Comparison of ENCODE assay signal across 22 cellular contexts in the genomic region with DNA sequence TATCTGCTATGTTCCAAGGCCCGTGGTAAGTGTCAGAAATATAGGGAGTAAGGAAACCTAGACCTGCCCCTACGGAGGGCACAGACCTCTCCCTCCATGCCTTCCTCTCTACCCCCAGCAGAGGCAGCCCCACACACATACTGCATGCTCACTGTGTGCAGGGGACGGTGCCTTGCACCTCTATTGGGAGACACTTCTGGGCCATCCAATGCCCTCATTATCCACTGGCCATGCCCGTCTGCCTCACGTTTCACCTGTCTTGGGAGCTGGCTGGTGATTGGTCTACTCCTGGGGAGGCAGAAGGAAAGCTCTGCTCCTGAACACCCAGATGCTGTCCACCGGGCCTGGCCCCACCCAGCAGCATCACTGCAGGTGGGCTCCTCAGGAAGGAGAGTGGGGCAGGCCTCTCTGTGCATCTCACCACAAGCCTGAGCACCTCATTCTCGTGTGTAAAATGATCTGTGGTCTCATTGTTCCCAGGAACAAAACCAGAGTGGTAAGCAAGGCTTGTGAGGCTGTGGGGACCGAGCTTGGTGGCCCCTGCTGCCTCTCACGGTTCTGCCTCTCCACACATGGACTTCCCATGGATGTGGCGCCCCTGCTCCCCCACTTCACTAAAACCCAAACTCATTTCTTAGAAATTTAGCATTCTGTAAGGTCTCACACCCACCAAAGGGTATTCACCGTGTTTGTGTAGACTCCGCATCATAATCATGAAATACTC.
DNase-seq lines count a peak whose midpoint lies in the region; ATAC-seq and TF ChIP-seq lines count a peak whose summit lies in the region.
"Had no signal": no experiment of that assay in that cellular context is flagged by ENCODE, and none has a peak within 500 bp of the region (broad histone marks: within the 10 kb centered on the region; RNA-seq: fewer than 3 reads in every experiment).

No MANE protein-coding gene starts in this region.

- TF ChIP-seq EP300 in suprapubic skin (IDR thresholded peaks at IDR 0.05): no peak

- H3K9ac ChIP-seq in H9 (ENCODE audit: extremely low read depth, insufficient read length, low read length): no peak overlapping the region
- H3K9ac ChIP-seq: GM23248 had no signal

- H3K4me1 Mint-ChIP-seq in H9: peaks cover 23 to 48% of the 10 kb centered on the region in 2 experiments
- H3K4me1 Mint-ChIP-seq in activated CD8-positive, alpha-beta memory T cell treated with anti-CD3 and anti-CD28 coated beads, Interleukin-2, amount 10 ng/mL, durations not matched to agents 7 days and 5 days: peaks cover 9% of the 10 kb centered on the region

- no peaks in the 10 kb centered on the region for H3K36me3 Mint-ChIP-seq in H9 (ENCODE audit: insufficient read depth in 1 of 3, low read depth in 3 of 3)
- no peaks in the 10 kb centered on the region for H3K36me3 Mint-ChIP-seq in activated CD8-positive, alpha-beta memory T cell treated with anti-CD3 and anti-CD28 coated beads, Interleukin-2, amount 10 ng/mL, durations not matched to agents 7 days and 5 days

- no peak overlapping the region for H3K4me2 ChIP-seq in H9 (ENCODE audit: insufficient read depth, insufficient read length, low read length)
- H3K4me2 ChIP-seq: PC-9 had no signal

- H3K27me3 Mint-ChIP-seq in H9 (ENCODE audit: low read depth): peaks cover 6% of the 10 kb centered on the region
- H3K27me3 Mint-ChIP-seq in activated CD8-positive, alpha-beta memory T cell treated with anti-CD3 and anti-CD28 coated beads, Interleukin-2, amount 10 ng/mL, durations not matched to agents 7 days and 5 days: peaks cover 54% of the 10 kb centered on the region

- no peak overlapping the region for H2AFZ ChIP-seq in H9 (ENCODE audit: low read length)
- H2AFZ ChIP-seq: GM23248, PC-9 had no signal

- no peaks in the 10 kb centered on the region for H3K79me2 ChIP-seq in H9 (ENCODE audit: insufficient read depth, low read length)

- H3K9me3 ChIP-seq in H9 (ENCODE audit: control insufficient read depth, low read depth, low read length) (no peaks in the 10 kb centered on the region), suprapubic skin (no peaks in the 10 kb centered on the region)
- H3K9me3 ChIP-seq: Caco-2, psoas muscle, thoracic aorta had no signal

- H3K4me3 ChIP-seq in suprapubic skin: no peak overlapping the region
- H3K4me3 ChIP-seq: GM23248, PC-9, psoas muscle, thoracic aorta had no signal

- no peak overlapping the region for H2BK12ac ChIP-seq in H9 (ENCODE audit: insufficient read length, low read depth, low read length)

- no peak overlapping the region for H2BK20ac ChIP-seq in H9 (ENCODE audit: low read depth, low read length, poor library complexity, severe bottlenecking)

- no peak overlapping the region for H2BK15ac ChIP-seq in H9 (ENCODE audit: low read depth, low read length)

- no peak overlapping the region for H4K5ac ChIP-seq in H9 (ENCODE audit: insufficient read length, low read depth, low read length)

- no peak for ATAC-seq in activated CD8-positive, alpha-beta memory T cell treated with anti-CD3 and anti-CD28 coated beads, Interleukin-2, amount 10 ng/mL, durations not matched to agents 7 days and 5 days
- ATAC-seq in esophagus mucosa (no peak), HG03521 (IDR thresholded peaks at IDR 0.05; ENCODE audit: unreplicated experiment) (no peak), HG02588 (IDR thresholded peaks at IDR 0.05; ENCODE audit: unreplicated experiment) (no peak)
- ATAC-seq: psoas muscle had no signal

- no peak overlapping the region; a peak in 1 of 7 replicates for H3K27ac Mint-ChIP-seq in H9
- no peak overlapping the region for H3K27ac Mint-ChIP-seq in activated CD8-positive, alpha-beta memory T cell treated with anti-CD3 and anti-CD28 coated beads, Interleukin-2, amount 10 ng/mL, durations not matched to agents 7 days and 5 days
- H3K27ac Mint-ChIP-seq: nephron; T-helper 1 cell treated with Interleukin-12 subunit alpha and Interleukin-12 subunit beta and Interleukin-4 antibody, amounts not matched to agents 30 μg/mL and 1 μg/mL, for 36 hours had no signal

- no peaks in the 10 kb centered on the region for H3K27me3 ChIP-seq in H9 (ENCODE audit: insufficient read depth, low read length)
- no peaks in the 10 kb centered on the region for H3K27me3 ChIP-seq in suprapubic skin

- H4K20me1 ChIP-seq in H9 (ENCODE audit: control insufficient read depth, insufficient read depth, insufficient read length): no peaks in the 10 kb centered on the region

- CTCF ChIA-PET in activated CD8-positive, alpha-beta memory T cell treated with anti-CD3 and anti-CD28 coated beads, Interleukin-2, amount 10 ng/mL, durations not matched to agents 7 days and 5 days (lab: Charles Lee): no interaction called here

- H3K36me3 ChIP-seq in suprapubic skin: no peaks in the 10 kb centered on the region
- H3K36me3 ChIP-seq: thoracic aorta had no signal

- no peaks in the 10 kb centered on the region for H3K79me1 ChIP-seq in H9 (ENCODE audit: insufficient read depth, low read depth, low read length, poor library complexity, severe bottlenecking)

- WGBS in H9 (ENCODE audit: extremely low coverage, insufficient read length, low lambda C conversion rate): no CpG with 5 or more reads among the region's 12 CpGs
- WGBS in suprapubic skin: 89% methylated on average over 12 of the region's 12 CpGs

- H3T11ph ChIP-seq in H9 (ENCODE audit: low read length): no peak overlapping the region

- no peak overlapping the region for H3K23ac ChIP-seq in H9 (ENCODE audit: insufficient read length, low read depth, low read length)

- DNase-seq in H9 (peak; percentile 15), mesenteric fat pad (ENCODE audit: low spot score) (peak; percentile 69), suprapubic skin (ENCODE audit: low spot score in 2 of 2) (peak; percentile 47 to 55)
- peak; percentile 33 for DNase-seq in activated CD8-positive, alpha-beta memory T cell treated with anti-CD3 and anti-CD28 coated beads, Interleukin-2, amount 10 ng/mL, durations not matched to agents 7 days and 5 days
- DNase-seq: activated CD4-positive, alpha-beta T cell treated with anti-CD3 and anti-CD28 coated beads, Interleukin-2, amount 50 U/mL, for 1 hour; activated naive CD4-positive, alpha-beta T cell treated with anti-CD3 and anti-CD28 coated beads, Interleukin-2, amount 50 U/mL, for 16 hours; AML-193; GM23248; kidney glomerular epithelial cell; mesendoderm; NCI-H1105; NCI-H2171; PC-9; psoas muscle; stimulated activated CD4-positive, alpha-beta T cell treated with anti-CD3 and anti-CD28 coated beads, Interleukin-12 subunit alpha, Interleukin-12 subunit beta, amount 100 ng/mL, for 4 hours had no signal

- no peak overlapping the region for H4K8ac ChIP-seq in H9 (replicated peaks; ENCODE audit: insufficient read length, low read depth, low read length)

- H3K27ac ChIP-seq in H9 (ENCODE audit: insufficient read length, low read depth, low read length) (no peak overlapping the region), suprapubic skin (no peak overlapping the region)
- H3K27ac ChIP-seq: GM23248, PC-9, psoas muscle, thoracic aorta had no signal

- TF ChIP-seq POLR2A in suprapubic skin (IDR thresholded peaks at IDR 0.05): no peak

- H4K91ac ChIP-seq in H9 (ENCODE audit: insufficient read length, low read depth, low read length): no peak overlapping the region

- H3K4me1 ChIP-seq in H9 (ENCODE audit: insufficient read depth, low read length): no peaks in the 10 kb centered on the region
- no peaks in the 10 kb centered on the region for H3K4me1 ChIP-seq in suprapubic skin
- H3K4me1 ChIP-seq: Caco-2, psoas muscle had no signal

- H3K14ac ChIP-seq in H9 (ENCODE audit: insufficient read depth, low read length): no peak overlapping the region; the same call in 1 of the 2 replicates

- no peak overlapping the region for H2AK5ac ChIP-seq in H9 (ENCODE audit: insufficient read length, low read length)

- H3K18ac ChIP-seq in H9 (ENCODE audit: insufficient read length, low read depth, low read length): no peak overlapping the region

- no peaks in the 10 kb centered on the region for H3K9me3 Mint-ChIP-seq in H9
- H3K9me3 Mint-ChIP-seq in activated CD8-positive, alpha-beta memory T cell treated with anti-CD3 and anti-CD28 coated beads, Interleukin-2, amount 10 ng/mL, durations not matched to agents 7 days and 5 days (ENCODE audit: low read depth): no peaks in the 10 kb centered on the region
- H3K9me3 Mint-ChIP-seq: nephron; T-helper 1 cell treated with Interleukin-12 subunit alpha and Interleukin-12 subunit beta and Interleukin-4 antibody, amounts not matched to agents 30 μg/mL and 1 μg/mL, for 36 hours had no signal

- no peak overlapping the region for H3K4ac ChIP-seq in H9 (ENCODE audit: low read depth, low read length)

- H3K56ac ChIP-seq in H9 (ENCODE audit: insufficient read length, low read depth, low read length): no peak overlapping the region

- no peak overlapping the region for H2BK120ac ChIP-seq in H9 (ENCODE audit: low read depth, low read length, poor library complexity, severe bottlenecking)

- no peaks in the 10 kb centered on the region for H3K23me2 ChIP-seq in H9 (ENCODE audit: insufficient read length, low read depth, low read length, poor library complexity, severe bottlenecking)

- no peak overlapping the region for H2BK5ac ChIP-seq in H9 (ENCODE audit: insufficient read length, low read length)

- no peak overlapping the region for H3K4me3 Mint-ChIP-seq in H9
- H3K4me3 Mint-ChIP-seq in activated CD8-positive, alpha-beta memory T cell treated with anti-CD3 and anti-CD28 coated beads, Interleukin-2, amount 10 ng/mL, durations not matched to agents 7 days and 5 days: no peak overlapping the region
- H3K4me3 Mint-ChIP-seq: nephron; T-helper 1 cell treated with Interleukin-12 subunit alpha and Interleukin-12 subunit beta and Interleukin-4 antibody, amounts not matched to agents 30 μg/mL and 1 μg/mL, for 36 hours had no signal

- TF ChIP-seq CTCF in H9 (conservative IDR thresholded peaks at IDR 0.05): no peak
- no peak for TF ChIP-seq CTCF in suprapubic skin (IDR thresholded peaks at IDR 0.05)

Comparison
In these comparisons a context has a peak if more than half of its experiments do, and no peak if none do; other contexts are left out.
1. DNase-seq: peak in every context shown above with its lines; median percentile 69 in mesenteric fat pad; 51 in suprapubic skin; 33 in activated CD8-positive, alpha-beta memory T cell treated with anti-CD3 and anti-CD28 coated beads, Interleukin-2, amount 10 ng/mL, durations not matched to agents 7 days and 5 days; 15 in H9.